ENCODE assay signal across 17 cellular contexts in genomic region chr9:106602354-106602753, GRCh38.
DNase-seq lines count a peak whose midpoint lies in the region; ATAC-seq and TF ChIP-seq lines count a peak whose summit lies in the region.
"Had no signal": no experiment of that assay in that cellular context is flagged by ENCODE, and none has a peak within 500 bp of the region (broad histone marks: within the 10 kb centered on the region; RNA-seq: fewer than 3 reads in every experiment).

No MANE protein-coding gene starts in this region.

- 91% methylated on average over 1 of the region's 1 CpG for WGBS in mammary epithelial cell (ENCODE audit: low coverage, missing lambda C conversion rate)
- 82% methylated on average over 1 of the region's 1 CpG for WGBS in esophagus muscularis mucosa

- H3K4me3 ChIP-seq in mammary epithelial cell (replicated peaks in 1 of 3; ENCODE audit: insufficient read depth in 1 of 3, low read depth in 2 of 3, low read length in 3 of 3) (no peak overlapping the region), Karpas-422 (ENCODE audit: low read length) (no peak overlapping the region), esophagus muscularis mucosa (no peak overlapping the region)
- H3K4me3 ChIP-seq: GM23248 had no signal

- in situ Hi-C loops in mammary epithelial cell (cut with MboI; ENCODE audit: low sequenced_read_pairs in 2 of 2): no loop called here

- H3K36me3 ChIP-seq in mammary epithelial cell (ENCODE audit: insufficient read depth, low read length) (no peaks in the 10 kb centered on the region), Karpas-422 (ENCODE audit: insufficient read depth, low read length) (no peaks in the 10 kb centered on the region), esophagus muscularis mucosa (no peaks in the 10 kb centered on the region)

- peaks cover 7% of the 10 kb centered on the region for H3K9me3 Mint-ChIP-seq in MCF 10A (ENCODE audit: unreplicated experiment)
- H3K9me3 Mint-ChIP-seq in mesothelial cell of epicardium: peaks cover 18% of the 10 kb centered on the region

- no peaks in the 10 kb centered on the region for H3K27me3 Mint-ChIP-seq in MCF 10A (ENCODE audit: insufficient read depth, unreplicated experiment)
- H3K27me3 Mint-ChIP-seq in mesothelial cell of epicardium (ENCODE audit: low read depth): no peaks in the 10 kb centered on the region

- POLR2A ChIA-PET in MCF 10A (lab: Yijun Ruan, JAX): no interaction called here

- no peaks in the 10 kb centered on the region for H3K9me2 ChIP-seq in Karpas-422 (replicated peaks; ENCODE audit: insufficient read depth, low read length)

- H3K4me2 ChIP-seq in mammary epithelial cell (ENCODE audit: insufficient read depth, low read depth, low read length): no peak overlapping the region
- H3K4me2 ChIP-seq in Karpas-422 (ENCODE audit: low read depth, low read length, poor library complexity, severe bottlenecking): no peak overlapping the region

- dilution Hi-C loops in mammary epithelial cell (cut with HindIII; ENCODE audit: low sequenced_read_pairs): no loop called here

- H3K36me3 Mint-ChIP-seq in MCF 10A (ENCODE audit: insufficient read depth, unreplicated experiment) (no peaks in the 10 kb centered on the region), mesothelial cell of epicardium (peaks cover 4% of the 10 kb centered on the region)
- H3K36me3 Mint-ChIP-seq: CD14-positive monocyte; CD8-positive, alpha-beta T cell had no signal

- intact Hi-C loops in mammary epithelial cell (cut with micrococcal nuclease) (no loop called here), MCF 10A (cut with micrococcal nuclease) (no loop called here), esophagus muscularis mucosa (cut with DNase I) (no loop called here)

- H3K27ac Mint-ChIP-seq in MCF 10A (ENCODE audit: low read depth, unreplicated experiment): no peak overlapping the region
- H3K27ac Mint-ChIP-seq in mesothelial cell of epicardium: peak overlapping the region; percentile 47
- H3K27ac Mint-ChIP-seq: CD14-positive monocyte; CD8-positive, alpha-beta T cell had no signal

- H3K9ac ChIP-seq in mammary epithelial cell (ENCODE audit: insufficient read depth, low read length) (no peak overlapping the region), Karpas-422 (ENCODE audit: low read length) (no peak overlapping the region)
- H3K9ac ChIP-seq: GM23248 had no signal

- no TSS peak for BruUV-seq in mammary epithelial cell (replicated peaks; lab: Mats Ljungman, UMichigan)
- BruUV-seq in MCF 10A (replicated peaks; lab: Mats Ljungman, UMichigan): no TSS peak

- H3K27me3 ChIP-seq in mammary epithelial cell (ENCODE audit: insufficient read depth, low read length): no peaks in the 10 kb centered on the region
- 0 out of 2 replicates have a peak, but pooled peaks cover 2% of the 10 kb centered on the region for H3K27me3 ChIP-seq in Karpas-422 (ENCODE audit: low read length)
- H3K27me3 ChIP-seq in esophagus muscularis mucosa: no peaks in the 10 kb centered on the region

- H3K9me3 ChIP-seq in mammary epithelial cell (replicated peaks; ENCODE audit: insufficient read depth, low read length) (no peaks in the 10 kb centered on the region), Karpas-422 (ENCODE audit: low read length) (no peaks in the 10 kb centered on the region), esophagus muscularis mucosa (no peaks in the 10 kb centered on the region)

- TF ChIP-seq CTCF in mammary epithelial cell (conservative IDR thresholded peaks at IDR 0.05 in 1 of 2, IDR thresholded peaks at IDR 0.05 in 1 of 2; ENCODE audit: extremely low read depth in 1 of 2, insufficient read depth in 1 of 2, low read depth in 1 of 2, low read length in 2 of 2) (no peak), MCF 10A (IDR thresholded peaks at IDR 0.05; ENCODE audit: unreplicated experiment) (no peak), mesothelial cell of epicardium (IDR thresholded peaks at IDR 0.05; ENCODE audit: unreplicated experiment) (no peak), esophagus muscularis mucosa (IDR thresholded peaks at IDR 0.05) (no peak)

- no peak overlapping the region for H3K27ac ChIP-seq in mammary epithelial cell (ENCODE audit: insufficient read depth, low read depth, low read length)
- H3K27ac ChIP-seq in Karpas-422 (ENCODE audit: low read length): no peak overlapping the region
- no peak overlapping the region for H3K27ac ChIP-seq in esophagus muscularis mucosa (replicated peaks in 1 of 4)
- H3K27ac ChIP-seq: 22Rv1, GM23248 had no signal

- H3K4me1 Mint-ChIP-seq in MCF 10A (ENCODE audit: insufficient read depth, unreplicated experiment): peaks cover 8% of the 10 kb centered on the region
- peaks cover 14% of the 10 kb centered on the region for H3K4me1 Mint-ChIP-seq in mesothelial cell of epicardium
- H3K4me1 Mint-ChIP-seq: CD14-positive monocyte had no signal

- TF ChIP-seq EP300 in esophagus muscularis mucosa (IDR thresholded peaks at IDR 0.05): no peak

- H3K79me2 ChIP-seq in mammary epithelial cell (ENCODE audit: insufficient read depth, low read length): no peaks in the 10 kb centered on the region
- no peaks in the 10 kb centered on the region for H3K79me2 ChIP-seq in Karpas-422 (ENCODE audit: low read length)

- TF ChIP-seq POLR2A in esophagus muscularis mucosa (IDR thresholded peaks at IDR 0.05; ENCODE audit: low read depth): no peak

- H2AFZ ChIP-seq in mammary epithelial cell (ENCODE audit: low read depth, low read length) (no peak overlapping the region), Karpas-422 (ENCODE audit: low read length) (no peak overlapping the region)
- H2AFZ ChIP-seq: GM23248 had no signal

- peak; percentile 15 for ATAC-seq in esophagus mucosa
- ATAC-seq in GM21717 (IDR thresholded peaks at IDR 0.05; ENCODE audit: unreplicated experiment): no peak
- ATAC-seq: CD8-positive, alpha-beta T cell had no signal

- CTCF ChIA-PET in mammary epithelial cell (lab: Charles Lee; ENCODE audit: low non-redundant PET): no interaction called here
- CTCF ChIA-PET in MCF 10A (lab: Yijun Ruan, JAX): interaction anchor here (0.6 kb wide), 1 partner anchor 1732 kb away, joined by 4 read pairs; no protein-coding TSS in a partner anchor

- DNase-seq in mammary epithelial cell (peak; percentile 35), MCF 10A (ENCODE audit: unreplicated experiment) (no peak), mesothelial cell of epicardium (ENCODE audit: low spot score in 2 of 2, unreplicated experiment in 2 of 2) (no peak), Karpas-422 (no peak), esophagus muscularis mucosa (ENCODE audit: extremely low spot score) (no peak)
- DNase-seq in stimulated activated CD4-positive, alpha-beta T cell treated with anti-CD3 and anti-CD28 coated beads, Interleukin-2, amount 100 ng/mL, for 24 hours: no peak
- DNase-seq: CD8-positive, alpha-beta T cell; COR-L47; DMS153; DMS79 treated with DMSO at 0.1 percent for 48 hours; EL; GM23248; H7 had no signal

- no peaks in the 10 kb centered on the region for H3K4me1 ChIP-seq in mammary epithelial cell (ENCODE audit: insufficient read depth, low read length)
- no peaks in the 10 kb centered on the region for H3K4me1 ChIP-seq in Karpas-422 (ENCODE audit: low read length)
- no peaks in the 10 kb centered on the region for H3K4me1 ChIP-seq in esophagus muscularis mucosa

- H3K4me3 Mint-ChIP-seq in MCF 10A (ENCODE audit: unreplicated experiment) (no peak overlapping the region), mesothelial cell of epicardium (no peak overlapping the region)
- H3K4me3 Mint-ChIP-seq: CD14-positive monocyte; CD8-positive, alpha-beta T cell had no signal

- H4K20me1 ChIP-seq in mammary epithelial cell (ENCODE audit: insufficient read depth, low read length) (no peaks in the 10 kb centered on the region), Karpas-422 (ENCODE audit: insufficient read depth, low read depth, low read length) (no peaks in the 10 kb centered on the region)
